8 cellular contexts compared by ENCODE assay signal in the genomic region with DNA sequence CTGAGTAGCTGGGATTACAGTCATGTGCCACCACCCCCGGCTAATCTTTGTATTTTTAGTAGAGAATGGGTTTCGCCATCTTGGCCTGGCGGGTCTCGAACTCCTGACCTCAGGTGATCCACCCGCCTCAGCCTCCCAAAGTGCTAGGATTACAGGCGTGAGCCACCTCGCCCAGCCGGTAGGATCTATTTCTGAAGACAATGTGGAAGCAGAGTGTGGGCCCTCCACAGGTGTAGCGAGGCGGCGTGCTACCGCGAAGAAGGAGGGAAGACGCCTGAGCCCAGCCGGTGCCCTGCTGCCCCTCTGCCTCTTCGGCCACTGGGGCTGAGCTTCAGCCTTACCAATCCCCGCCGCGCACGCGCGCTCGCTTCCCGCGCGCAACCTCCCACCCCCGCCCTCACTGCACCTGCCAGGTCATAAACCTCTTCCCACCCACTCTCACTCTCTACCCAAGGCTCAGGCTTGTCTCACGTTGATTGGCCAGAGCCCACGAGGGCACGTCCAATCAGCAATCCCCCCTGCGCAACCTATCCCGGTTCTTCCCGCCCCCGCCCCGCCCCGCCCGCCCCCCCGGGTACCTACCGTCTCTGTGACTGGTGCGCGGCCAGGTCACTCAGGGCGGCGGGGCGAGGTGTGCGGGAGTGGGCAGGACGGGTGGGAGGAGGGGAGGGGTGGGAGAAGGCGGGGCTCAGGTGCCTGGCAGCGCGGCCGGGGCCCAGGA. TPM values are rescaled to one million over a fixed set of nuclear protein-coding genes. Genes with fewer than 3 reads are reported as not detected.
A peak's percentile ranks its signal among the peaks of the same experiment; 100 is the strongest.
DNase-seq lines count a peak whose midpoint lies in the region; ATAC-seq and TF ChIP-seq lines count a peak whose summit lies in the region.

No MANE protein-coding gene starts in this region.

- POLR2A ChIA-PET in CD8-positive, alpha-beta memory T cell (lab: Charles Lee) = interaction anchor here (1.5 kb wide), 1 partner anchor 1031 kb away, joined by 6 read pairs; the partner anchor contains the start of gene JUN
- POLR2A ChIA-PET in RWPE1 (lab: Yijun Ruan, JAX; ENCODE audit: low non-redundant PET) = no interaction called here

- peak; percentile 94 to 97 for ATAC-seq in left cardiac atrium
- peak; percentile 88 to 96 for ATAC-seq in upper lobe of left lung (ENCODE audit: low FRiP score in 2 of 2)

- H3K9me3 Mint-ChIP-seq in CD8-positive, alpha-beta memory T cell = no peaks in the 10 kb centered on the region
- H3K9me3 Mint-ChIP-seq in activated naive CD4-positive, alpha-beta T cell treated with anti-CD3 and anti-CD28 coated beads for 36 hours = no peaks in the 10 kb centered on the region

- peak in 1 of 4 donors; percentile 44 for TF ChIP-seq POLR2A in upper lobe of left lung (IDR thresholded peaks at IDR 0.05)

- WGBS in upper lobe of left lung, 2 donors = 13 to 21% methylated on average over 8 to 32 of the region's 50 CpGs

- TF ChIP-seq CTCF in GM20000 (IDR thresholded peaks at IDR 0.05; ENCODE audit: extremely low read depth, missing control alignments) = no peak
- TF ChIP-seq CTCF in RWPE1 (conservative IDR thresholded peaks at IDR 0.05; ENCODE audit: low read depth) = no peak
- peak in 1 of 6 experiments; percentile 5 for TF ChIP-seq CTCF in upper lobe of left lung (IDR thresholded peaks at IDR 0.05)

- peak overlapping the region in 2 of 7 donors; percentile 82 to 93 for H3K4me3 Mint-ChIP-seq in CD8-positive, alpha-beta memory T cell
- H3K4me3 Mint-ChIP-seq in activated naive CD4-positive, alpha-beta T cell treated with anti-CD3 and anti-CD28 coated beads for 36 hours = no peak overlapping the region

- H3K27ac ChIP-seq in CD8-positive, alpha-beta memory T cell (ENCODE audit: low read depth, low read length) = no peak overlapping the region
- H3K27ac ChIP-seq in HUES48 (ENCODE audit: low read depth, low read length) (no peak overlapping the region), RWPE1 (no peak overlapping the region), upper lobe of left lung (peak overlapping the region; percentile 58 to 79 (median 76))

- no peaks in the 10 kb centered on the region for H3K36me3 ChIP-seq in CD8-positive, alpha-beta memory T cell (ENCODE audit: insufficient read depth, low read length)
- H3K36me3 ChIP-seq in HUES48 (ENCODE audit: control insufficient read depth, insufficient read depth, low read length) = no peaks in the 10 kb centered on the region
- H3K36me3 ChIP-seq in upper lobe of left lung = no peaks in the 10 kb centered on the region

- peak overlapping the region; percentile 51 to 90 (median 88) for H3K27ac Mint-ChIP-seq in CD8-positive, alpha-beta memory T cell
- H3K27ac Mint-ChIP-seq in activated naive CD4-positive, alpha-beta T cell treated with anti-CD3 and anti-CD28 coated beads for 36 hours = peak overlapping the region; percentile 78

- CTCF ChIA-PET in CD8-positive, alpha-beta memory T cell (lab: Charles Lee) = interaction anchor here (1.5 kb wide), 1 partner anchor 55 kb away, joined by 4 read pairs; no protein-coding TSS in a partner anchor
- CTCF ChIA-PET in RWPE1 (lab: Yijun Ruan, JAX) = interaction anchor here (0.6 to 1.2 kb wide), 3 partner anchors 17 to 133 kb away, joined by 4 to 7 read pairs (median 5); no protein-coding TSS in a partner anchor
- CTCF ChIA-PET in activated naive CD4-positive, alpha-beta T cell treated with anti-CD3 and anti-CD28 coated beads for 36 hours (lab: Charles Lee) = interaction anchor here (0.5 to 1.5 kb wide), 2 partner anchors 133 to 1647 kb away, joined by 4 read pairs; no protein-coding TSS in a partner anchor

- H3K27me3 ChIP-seq in CD8-positive, alpha-beta memory T cell (ENCODE audit: insufficient read depth, low read length, poor library complexity, severe bottlenecking) = no peaks in the 10 kb centered on the region
- H3K27me3 ChIP-seq in HUES48 (ENCODE audit: control insufficient read depth, insufficient read depth, low read length) (peaks cover 13% of the 10 kb centered on the region), upper lobe of left lung (peaks cover 0 to 15% (median 7%) of the 10 kb centered on the region in 4 donors)

- H3K4me1 Mint-ChIP-seq in CD8-positive, alpha-beta memory T cell = peaks cover 7 to 10% (median 8%) of the 10 kb centered on the region in 3 donors
- H3K4me1 Mint-ChIP-seq in activated naive CD4-positive, alpha-beta T cell treated with anti-CD3 and anti-CD28 coated beads for 36 hours (ENCODE audit: low read depth) = peaks cover 3% of the 10 kb centered on the region

- no peaks in the 10 kb centered on the region for H3K9me3 ChIP-seq in CD8-positive, alpha-beta memory T cell (ENCODE audit: low read length)
- H3K9me3 ChIP-seq in HUES48 (ENCODE audit: control insufficient read depth, insufficient read depth, low read length) = no peaks in the 10 kb centered on the region
- H3K9me3 ChIP-seq in upper lobe of left lung = no peaks in the 10 kb centered on the region

- peak; percentile 66 to 92 (median 87) for DNase-seq in CD8-positive, alpha-beta memory T cell
- DNase-seq in GM20000 (ENCODE audit: low spot score) (peak; percentile 93), RWPE1 (ENCODE audit: low spot score) (peak; percentile 99), left cardiac atrium (peak; percentile 78), posterior vena cava (ENCODE audit: low spot score) (peak; percentile 78), upper lobe of left lung (peak; percentile 88 to 95)
- peak; percentile 93 for DNase-seq in activated naive CD4-positive, alpha-beta T cell treated with anti-CD3 and anti-CD28 coated beads for 36 hours

- TF ChIP-seq EP300 in upper lobe of left lung (IDR thresholded peaks at IDR 0.05) = no peak

- H3K4me3 ChIP-seq in CD8-positive, alpha-beta memory T cell (ENCODE audit: low read length) = peak overlapping the region; percentile 67
- H3K4me3 ChIP-seq in HUES48 (ENCODE audit: low read depth, low read length) (peak overlapping the region; percentile 55; the same call in 1 of the 2 replicates), upper lobe of left lung (peak overlapping the region in 3 of 4 donors; percentile 56 to 61 (median 56))

- intact Hi-C loops in activated naive CD4-positive, alpha-beta T cell treated with anti-CD3 and anti-CD28 coated beads for 36 hours (cut with micrococcal nuclease) = loop anchor here (1.0 to 10.0 kb wide), 9 partner anchors 13 to 1268 kb away; partner anchors contain the start of genes CYP2J2, JUN, MYSM1 and OMA1
- intact Hi-C loops in left cardiac atrium (cut with DNase I) = no loop called here
- intact Hi-C loops in posterior vena cava (cut with DNase I) = no loop called here

- H3K27me3 Mint-ChIP-seq in CD8-positive, alpha-beta memory T cell = peaks cover 10 to 18% of the 10 kb centered on the region in 2 donors
- peaks cover 8% of the 10 kb centered on the region for H3K27me3 Mint-ChIP-seq in activated naive CD4-positive, alpha-beta T cell treated with anti-CD3 and anti-CD28 coated beads for 36 hours (ENCODE audit: low read depth)

- H3K36me3 Mint-ChIP-seq in CD8-positive, alpha-beta memory T cell = no peaks in the 10 kb centered on the region
- H3K36me3 Mint-ChIP-seq in activated naive CD4-positive, alpha-beta T cell treated with anti-CD3 and anti-CD28 coated beads for 36 hours (ENCODE audit: low read depth) = no peaks in the 10 kb centered on the region

- peaks cover 18% of the 10 kb centered on the region for H3K4me1 ChIP-seq in CD8-positive, alpha-beta memory T cell (ENCODE audit: insufficient read depth, low read length)
- peaks cover 7% of the 10 kb centered on the region; the same call in 1 of the 2 replicates for H3K4me1 ChIP-seq in HUES48 (ENCODE audit: control insufficient read depth, insufficient read depth, low read length)
- H3K4me1 ChIP-seq in upper lobe of left lung = peaks cover 2 to 17% (median 10%) of the 10 kb centered on the region in 4 donors

- H3K9ac ChIP-seq in HUES48 (ENCODE audit: low read depth, low read length) = peak overlapping the region; percentile 32; the same call in 1 of the 2 replicates

RNA-seq across cellular contexts. Expression of gene HOOK1, which starts 0.4 kb away (rescaled TPM):
- 1 to 10 TPM; 4.4 to 5.1 TPM for total RNA-seq in CD8-positive, alpha-beta memory T cell
- polyA plus RNA-seq in CD8-positive, alpha-beta memory T cell = 5.2 TPM
- total RNA-seq in activated naive CD4-positive, alpha-beta T cell treated with anti-CD3 and anti-CD28 coated beads for 36 hours = 10 to 100 TPM; 16.0 to 17.7 TPM
- total RNA-seq in left cardiac atrium (1 to 10 TPM; 7.6 to 8.3 TPM), posterior vena cava (under 1 TPM; 0.14 to 0.62 TPM), upper lobe of left lung (10 to 100 TPM in 4 of 6 donors, 1 to 10 TPM in 2; 5.3 to 27.6 (median 11.1) TPM)

Comparison
In these comparisons a context has a peak if more than half of its experiments do, and no peak if none do; other contexts are left out.
1. H3K27ac ChIP-seq: peak in upper lobe of left lung (4 of 4); none in CD8-positive, alpha-beta memory T cell (single experiment), HUES48 (single experiment) and RWPE1 (single experiment).
2. Peak in every context shown above with its lines, with median percentiles within 50 percentile points of each other: DNase-seq and H3K4me3 ChIP-seq.